Comparison of ENCODE assay signal across 19 cellular contexts in the genomic region with DNA sequence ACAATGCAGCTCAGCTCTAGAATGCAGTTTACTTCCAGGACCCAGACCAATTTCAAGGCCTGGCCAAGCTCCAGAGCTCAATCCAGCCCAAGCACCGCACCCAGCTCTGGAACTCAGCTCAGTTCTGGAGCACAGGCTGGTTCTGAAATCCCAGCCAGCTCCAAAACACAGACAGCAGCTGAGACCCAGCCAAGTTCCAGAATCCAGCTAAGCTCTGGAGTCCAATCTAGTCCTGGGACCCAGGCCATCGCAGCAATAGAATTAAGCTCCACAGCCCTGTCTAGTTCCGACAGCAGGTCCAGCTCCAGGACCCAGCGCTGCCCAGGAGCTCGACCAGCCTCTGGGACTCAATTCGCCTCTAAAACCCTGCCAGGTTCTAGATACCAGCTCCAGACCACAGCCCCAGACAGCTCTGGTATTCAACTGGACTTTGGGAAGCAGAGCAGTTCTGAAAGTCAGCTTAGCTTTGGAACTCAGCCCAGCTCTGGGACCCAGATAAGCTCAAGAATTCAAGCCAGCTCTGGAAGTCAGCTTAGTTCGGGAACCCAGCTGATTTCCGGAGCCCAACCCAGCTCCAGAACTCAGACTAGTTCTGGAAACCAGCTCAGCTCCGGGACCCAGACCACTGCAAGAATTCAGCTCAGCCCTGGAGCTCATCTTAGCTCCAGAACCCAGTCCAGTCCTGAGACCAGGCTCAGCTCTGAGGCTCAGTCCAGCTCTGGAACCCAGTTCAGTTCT. TPM values are rescaled to one million over a fixed set of nuclear protein-coding genes. Genes with fewer than 3 reads are reported as not detected.
DNase-seq lines count a peak whose midpoint lies in the region; ATAC-seq, FAIRE-seq and TF ChIP-seq lines count a peak whose summit lies in the region.
"Had no signal": no experiment of that assay in that cellular context is flagged by ENCODE, and none has a peak within 500 bp of the region (broad histone marks: within the 10 kb centered on the region; RNA-seq: fewer than 3 reads in every experiment).

No MANE protein-coding gene starts in this region.

- TF ChIP-seq CTCF in ascending aorta (IDR thresholded peaks at IDR 0.05), result no peak
- TF ChIP-seq CTCF in heart right ventricle (IDR thresholded peaks at IDR 0.05), result no peak
- TF ChIP-seq CTCF in pancreas (IDR thresholded peaks at IDR 0.05), result no peak

- DNase-seq in AG08395 (ENCODE audit: low spot score) (peak; percentile 1), ascending aorta (ENCODE audit: low spot score in 2 of 2) (no peak), heart right ventricle (no peak), pancreas (peak in 1 of 6 donors; percentile 15), substantia nigra (lab: John Stamatoyannopoulos, UW) (no peak), NCI-H146 (lab: John Stamatoyannopoulos, UW) (no peak)
- DNase-seq: C1 segment of cervical spinal cord, GM23248, HCEC 1CT, MG63, NCI-H1092, NCI-H2081 treated with DMSO at 0.1 percent for 48 hours, NCI-H510A treated with DMSO at 0.1 percent for 48 hours, NCI-H82, PC-9 had no signal

- H3K27ac ChIP-seq in ascending aorta (peak overlapping the region; percentile 67 to 76), heart right ventricle (peak overlapping the region in 1 of 10 donors; percentile 25), pancreas (no peak overlapping the region), substantia nigra (ENCODE audit: low read depth, low read length, poor library complexity, severe bottlenecking) (no peak overlapping the region)
- H3K27ac ChIP-seq: GM23248, PC-9 had no signal

- peak; percentile 24 to 72 (median 56) for ATAC-seq in heart right ventricle
- ATAC-seq in pancreas, result peak in 3 of 4 donors; percentile 38 to 62 (median 58)
- no peak for ATAC-seq in GM21723 (IDR thresholded peaks at IDR 0.05; ENCODE audit: unreplicated experiment)

- H3K36me3 ChIP-seq in ascending aorta (peaks cover 33 to 43% of the 10 kb centered on the region in 2 donors), heart right ventricle (peaks cover 0 to 26% (median 0%) of the 10 kb centered on the region in 9 donors), pancreas (no peaks in the 10 kb centered on the region)
- H3K36me3 ChIP-seq: MG63 had no signal

- H3K27me3 ChIP-seq in ascending aorta, result no peaks in the 10 kb centered on the region
- H3K27me3 ChIP-seq in heart right ventricle, result no peaks in the 10 kb centered on the region
- H3K27me3 ChIP-seq in pancreas, result no peaks in the 10 kb centered on the region
- H3K27me3 ChIP-seq: MG63 had no signal

- H3K4me3 ChIP-seq in ascending aorta (no peak overlapping the region), heart right ventricle (no peak overlapping the region), pancreas (no peak overlapping the region)
- H3K4me3 ChIP-seq: GM23248, MG63, PC-9 had no signal

- WGBS in heart right ventricle, 2 donors, result 65 to 72% methylated on average over 9 of the region's 9 CpGs
- 57 to 62% methylated on average over 9 of the region's 9 CpGs for WGBS in pancreas, 2 donors

- no peak for FAIRE-seq in pancreas (lab: Jason Lieb, UNC)
- FAIRE-seq: A204.1, GM12892 had no signal

- H3K9me3 ChIP-seq in ascending aorta (no peaks in the 10 kb centered on the region), heart right ventricle (no peaks in the 10 kb centered on the region), pancreas (no peaks in the 10 kb centered on the region)
- H3K9me3 ChIP-seq: MG63 had no signal

- no peaks in the 10 kb centered on the region for H3K4me1 ChIP-seq in ascending aorta
- H3K4me1 ChIP-seq in heart right ventricle, result peaks cover 0 to 7% (median 0%) of the 10 kb centered on the region in 9 donors
- no peaks in the 10 kb centered on the region for H3K4me1 ChIP-seq in pancreas

- intact Hi-C loops in ascending aorta (cut with DNase I) (no loop called here), heart right ventricle (cut with DNase I) (no loop called here), pancreas (cut with DNase I) (no loop called here)

RNA-seq across cellular contexts. Expression of gene GIPC3, which starts 6.8 kb away (rescaled TPM):
- total RNA-seq in ascending aorta (6.1 TPM), heart right ventricle (1 to 10 TPM; 1.3 to 2.8 (median 2.1) TPM), pancreas (under 1 TPM; 0.17 to 0.34 (median 0.28) TPM)
- polyA plus RNA-seq in heart right ventricle (1 to 10 TPM in 1 of 2 donors, under 1 TPM in 1; 0.90 to 2.4 TPM), pancreas (under 1 TPM; 0.72 to 0.92 TPM)
- total RNA-seq: Daoy, GM23248, PC-9 had no signal

RNA-seq across cellular contexts. Expression of gene TBXA2R, which starts 14.6 kb away (rescaled TPM):
- total RNA-seq in ascending aorta, result 37.8 TPM
- 1 to 10 TPM; 1.6 to 4.0 (median 3.0) TPM for total RNA-seq in heart right ventricle
- polyA plus RNA-seq in heart right ventricle, result 1 to 10 TPM; 2.9 to 3.4 TPM
- total RNA-seq in pancreas, result 1 to 10 TPM in 2 of 6 donors, under 1 TPM in 4; 0.42 to 1.2 (median 0.50) TPM
- 1 to 10 TPM in 1 of 2 donors, under 1 TPM in 1; 0.95 to 1.5 TPM for polyA plus RNA-seq in pancreas
- total RNA-seq: Daoy, PC-9 had no signal

RNA-seq across cellular contexts. Expression of gene HMG20B, which starts 19.3 kb away (rescaled TPM):
- 149 TPM for total RNA-seq in ascending aorta
- 10 to 100 TPM; 19.5 to 49.3 (median 30.3) TPM for total RNA-seq in heart right ventricle
- polyA plus RNA-seq in heart right ventricle, result 10 to 100 TPM; 65.2 to 73.3 TPM
- total RNA-seq in pancreas, result 10 to 100 TPM; 26.3 to 45.7 (median 30.6) TPM
- polyA plus RNA-seq in pancreas, result 100 to 1,000 TPM in 1 of 2 donors, 10 to 100 TPM in 1; 84.0 to 102 TPM

RNA-seq across cellular contexts. Expression of gene CACTIN, which starts 34.5 kb away (rescaled TPM):
- total RNA-seq in ascending aorta, result 57.6 TPM
- 10 to 100 TPM in 9 of 10 donors, 1 to 10 TPM in 1; 9.7 to 15.8 (median 12.1) TPM for total RNA-seq in heart right ventricle
- polyA plus RNA-seq in heart right ventricle, result 10 to 100 TPM; 15.8 to 17.6 TPM
- total RNA-seq in pancreas, result 10 to 100 TPM in 3 of 6 donors, 1 to 10 TPM in 3; 6.8 to 14.6 (median 10.4) TPM
- polyA plus RNA-seq in pancreas, result 10 to 100 TPM; 17.4 to 27.2 TPM

RNA-seq across cellular contexts. Expression of gene MFSD12, which starts 34.7 kb away (rescaled TPM):
- total RNA-seq in ascending aorta (133 TPM), heart right ventricle (10 to 100 TPM; 11.6 to 41.3 (median 21.0) TPM), pancreas (10 to 100 TPM; 24.8 to 53.8 (median 39.2) TPM)
- polyA plus RNA-seq in heart right ventricle (10 to 100 TPM; 24.3 to 43.2 TPM), pancreas (10 to 100 TPM; 29.6 to 53.6 TPM)

Comparison
In these comparisons a context has a peak if more than half of its experiments do, and no peak if none do; other contexts are left out.
1. H3K27ac ChIP-seq: peak in ascending aorta (2 of 2); none in pancreas (0 of 4) and substantia nigra (single experiment).